In genomic region chr14:99667045-99667444, GRCh38 we compare ENCODE assay signal across 1 cellular context.
TF ChIP-seq lines count a peak whose summit lies in the region.

No MANE protein-coding gene starts in this region.

TF ChIP-seq in IMR-90, 13 proteins besides CTCF, POLR2A, EP300 and RAD21 (continued from another document):
- TF ChIP-seq, protein P1, sequence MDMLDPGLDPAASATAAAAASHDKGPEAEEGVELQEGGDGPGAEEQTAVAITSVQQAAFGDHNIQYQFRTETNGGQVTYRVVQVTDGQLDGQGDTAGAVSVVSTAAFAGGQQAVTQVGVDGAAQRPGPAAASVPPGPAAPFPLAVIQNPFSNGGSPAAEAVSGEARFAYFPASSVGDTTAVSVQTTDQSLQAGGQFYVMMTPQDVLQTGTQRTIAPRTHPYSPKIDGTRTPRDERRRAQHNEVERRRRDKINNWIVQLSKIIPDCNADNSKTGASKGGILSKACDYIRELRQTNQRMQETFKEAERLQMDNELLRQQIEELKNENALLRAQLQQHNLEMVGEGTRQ (IDR thresholded peaks at IDR 0.05; ENCODE audit: low read depth, low read length): no peak
- TF ChIP-seq NFE2L2 (IDR thresholded peaks at IDR 0.05; ENCODE audit: low read depth, low read length) (no peak), MXI1 (IDR thresholded peaks at IDR 0.05; ENCODE audit: borderline replicate concordance, low read depth, low read length) (no peak), BHLHE40 (IDR thresholded peaks at IDR 0.05; ENCODE audit: low read depth, low read length) (no peak)
